Comparison of ENCODE assay signal across 8 cellular contexts in genomic region chr9:37324261-37324683, GRCh38.
DNase-seq lines count a peak whose midpoint lies in the region; ATAC-seq and TF ChIP-seq lines count a peak whose summit lies in the region.

No MANE protein-coding gene starts in this region.

- H2AFZ ChIP-seq in OCI-LY3 (ENCODE audit: low read depth, low read length) = 0 out of 2 replicates have a peak overlapping the region, but pooled peaks have one; percentile 20

- H3K79me2 ChIP-seq in OCI-LY3 (ENCODE audit: low read length) = no peaks in the 10 kb centered on the region

- H3K4me1 Mint-ChIP-seq in activated CD4-positive, alpha-beta memory T cell treated with anti-CD3 and anti-CD28 coated beads, Interleukin-2, amount 10 ng/mL, durations not matched to agents 7 days and 5 days = no peaks in the 10 kb centered on the region

- peak; percentile 68 for ATAC-seq in HG02884 (IDR thresholded peaks at IDR 0.05; ENCODE audit: unreplicated experiment)

- peak overlapping the region; percentile 53 for H3K4me2 ChIP-seq in OCI-LY3 (ENCODE audit: low read length)

- no peaks in the 10 kb centered on the region for H3K27me3 ChIP-seq in OCI-LY3 (ENCODE audit: low read depth, low read length)

- no peak overlapping the region for H3K27ac Mint-ChIP-seq in activated CD4-positive, alpha-beta memory T cell treated with anti-CD3 and anti-CD28 coated beads, Interleukin-2, amount 10 ng/mL, durations not matched to agents 7 days and 5 days

- no peak overlapping the region for H3K4me3 ChIP-seq in OCI-LY3 (ENCODE audit: low read length)

- H3K27ac ChIP-seq in OCI-LY3 (ENCODE audit: low read length) = peak overlapping the region; percentile 38

- CTCF ChIA-PET in activated CD4-positive, alpha-beta memory T cell treated with anti-CD3 and anti-CD28 coated beads, Interleukin-2, amount 10 ng/mL, durations not matched to agents 7 days and 5 days (lab: Charles Lee) = no interaction called here

- H4K20me1 ChIP-seq in OCI-LY3 (ENCODE audit: insufficient read depth, low read length) = no peaks in the 10 kb centered on the region

- no peak overlapping the region; the same call in 1 of the 2 replicates for H3K9ac ChIP-seq in OCI-LY3 (ENCODE audit: low read length)

- POLR2A ChIA-PET in activated CD4-positive, alpha-beta memory T cell treated with anti-CD3 and anti-CD28 coated beads, Interleukin-2, amount 10 ng/mL, durations not matched to agents 7 days and 5 days (lab: Charles Lee) = no interaction called here

- H3K27me3 Mint-ChIP-seq in activated CD4-positive, alpha-beta memory T cell treated with anti-CD3 and anti-CD28 coated beads, Interleukin-2, amount 10 ng/mL, durations not matched to agents 7 days and 5 days = no peaks in the 10 kb centered on the region

- H3K36me3 ChIP-seq in OCI-LY3 (replicated peaks; ENCODE audit: low read depth, low read length) = peaks cover 3% of the 10 kb centered on the region

- no peaks in the 10 kb centered on the region for H3K9me3 ChIP-seq in OCI-LY3 (ENCODE audit: insufficient read depth, low read length)

- H3K4me1 ChIP-seq in OCI-LY3 (ENCODE audit: low read length) = peaks cover 21% of the 10 kb centered on the region

- H3K36me3 Mint-ChIP-seq in activated CD4-positive, alpha-beta memory T cell treated with anti-CD3 and anti-CD28 coated beads, Interleukin-2, amount 10 ng/mL, durations not matched to agents 7 days and 5 days (ENCODE audit: low read depth) = peaks cover 4% of the 10 kb centered on the region

- no peak for TF ChIP-seq CTCF in OCI-LY3 (IDR thresholded peaks at IDR 0.05; ENCODE audit: low read depth, low read length)

- no peaks in the 10 kb centered on the region for H3K9me3 Mint-ChIP-seq in activated CD4-positive, alpha-beta memory T cell treated with anti-CD3 and anti-CD28 coated beads, Interleukin-2, amount 10 ng/mL, durations not matched to agents 7 days and 5 days

- DNase-seq in NCI-H2107 (lab: John Stamatoyannopoulos, UW) (peak; percentile 37), NCI-H2107 treated with DMSO at 0.1 percent for 48 hours (lab: John Stamatoyannopoulos, UW; ENCODE audit: unreplicated experiment) (no peak), putamen (ENCODE audit: low spot score) (peak; percentile 29), NCI-H146 treated with DMSO at 0.1 percent for 48 hours (lab: John Stamatoyannopoulos, UW; ENCODE audit: unreplicated experiment) (no peak)
- no peak for DNase-seq in activated CD8-positive, alpha-beta memory T cell treated with anti-CD3 and anti-CD28 coated beads for 24 hours
- DNase-seq in activated CD4-positive, alpha-beta memory T cell treated with anti-CD3 and anti-CD28 coated beads, Interleukin-2, amount 10 ng/mL, durations not matched to agents 7 days and 5 days = no peak

- H3K4me3 Mint-ChIP-seq in activated CD4-positive, alpha-beta memory T cell treated with anti-CD3 and anti-CD28 coated beads, Interleukin-2, amount 10 ng/mL, durations not matched to agents 7 days and 5 days = no peak overlapping the region

Comparison
In these comparisons a context has a peak if more than half of its experiments do, and no peak if none do; other contexts are left out.
1. DNase-seq: peak in NCI-H2107 (single experiment) and putamen (single experiment); none in NCI-H2107 treated with DMSO at 0.1 percent for 48 hours (single experiment), NCI-H146 treated with DMSO at 0.1 percent for 48 hours (single experiment), activated CD8-positive, alpha-beta memory T cell treated with anti-CD3 and anti-CD28 coated beads for 24 hours (single experiment) and activated CD4-positive, alpha-beta memory T cell treated with anti-CD3 and anti-CD28 coated beads, Interleukin-2, amount 10 ng/mL, durations not matched to agents 7 days and 5 days (single experiment).